20 cellular contexts compared by ENCODE assay signal in genomic region chr6:34178361-34179105, GRCh38. TPM values are rescaled to one million over a fixed set of nuclear protein-coding genes. Genes with fewer than 3 reads are reported as not detected.
"Had no signal": no experiment of that assay in that cellular context is flagged by ENCODE, and none has a peak within 500 bp of the region (broad histone marks: within the 10 kb centered on the region; RNA-seq: fewer than 3 reads in every experiment).

No MANE protein-coding gene starts in this region.

- H3K4me2 ChIP-seq: SK-N-SH had no signal

- H3K4me3 ChIP-seq: gastrocnemius medialis, heart left ventricle, mucosa of descending colon, right atrium auricular region, thoracic aorta had no signal

- H3K9me3 ChIP-seq: gastrocnemius medialis, mucosa of descending colon, SK-N-SH, thoracic aorta had no signal

- H3K27ac ChIP-seq: gastrocnemius medialis, heart left ventricle, right atrium auricular region, thoracic aorta had no signal

- ATAC-seq: activated naive CD8-positive, alpha-beta T cell treated with anti-CD3 and anti-CD28 coated beads, Interleukin-2, amount 50 U/mL, for 24 hours; gastrocnemius medialis; heart left ventricle; left colon; mucosa of descending colon; natural killer cell; T-cell had no signal

- DNase-seq: activated CD4-positive, alpha-beta memory T cell treated with anti-CD3 and anti-CD28 coated beads for 36 hours; activated naive CD4-positive, alpha-beta T cell treated with anti-CD3 and anti-CD28 coated beads for 36 hours; activated naive CD8-positive, alpha-beta T cell treated with anti-CD3 and anti-CD28 coated beads, Interleukin-2, amount 50 U/mL, for 24 hours; cerebellar nuclear complex; gastrocnemius medialis; heart left ventricle; immature natural killer cell; left colon; mucosa of descending colon; natural killer cell; SK-N-SH; small intestine; T1000 had no signal

- H3K27me3 ChIP-seq: gastrocnemius medialis, right atrium auricular region had no signal

- H3K36me3 ChIP-seq: gastrocnemius medialis, heart left ventricle, right atrium auricular region, thoracic aorta had no signal

- H3K4me1 ChIP-seq: gastrocnemius medialis, right atrium auricular region had no signal

- H3K9ac ChIP-seq: SK-N-SH had no signal

RNA-seq across cellular contexts. Expression of gene GRM4, which starts 32.6 kb away (rescaled TPM):
- total RNA-seq: activated T-helper 1 cell treated with anti-CD3 and anti-CD28 coated beads, Interleukin-12 subunit alpha, Interleukin-12 subunit beta, Interleukin-2, Interleukin-4 antibody, amounts not matched to agents 30 ng/mL and 10 ng/mL and 1 ng/mL, durations not matched to agents 14 hours and 24 hours and 36 hours; aorta; epithelial cell of proximal tubule; left colon; lung microvascular endothelial cell; natural killer cell; right atrium auricular region; thoracic aorta had no signal
- polyA plus RNA-seq: aorta, heart left ventricle, immature natural killer cell, SK-N-SH had no signal
